In the genomic region with DNA sequence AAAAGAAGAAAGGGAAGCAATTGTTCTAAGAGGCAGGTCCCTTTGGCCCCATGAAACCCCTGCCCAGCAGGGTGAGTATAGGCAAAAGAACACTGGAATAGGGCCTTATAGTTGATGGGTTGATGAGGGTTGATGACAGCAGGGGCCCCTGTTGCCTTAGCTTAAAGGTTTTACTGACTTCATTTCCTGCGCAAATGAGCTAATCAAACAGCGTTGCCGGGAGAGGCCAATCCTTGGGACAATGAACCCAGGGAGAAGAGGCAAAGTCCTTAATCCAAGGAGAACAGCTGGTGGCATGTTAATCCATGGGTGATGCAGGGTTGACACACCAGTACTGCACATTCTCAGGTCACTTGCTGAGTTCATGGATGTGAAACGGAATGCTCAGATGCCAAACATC, we compare ENCODE assay signal across 25 cellular contexts. TPM values are rescaled to one million over a fixed set of nuclear protein-coding genes. Genes with fewer than 3 reads are reported as not detected.
"Had no signal": no experiment of that assay in that cellular context is flagged by ENCODE, and none has a peak within 500 bp of the region (broad histone marks: within the 10 kb centered on the region; RNA-seq: fewer than 3 reads in every experiment).

No MANE protein-coding gene starts in this region.

- H3K4me1 ChIP-seq: esophagus muscularis mucosa, heart left ventricle, left lung, right lobe of liver had no signal

- ATAC-seq: activated CD4-positive, alpha-beta T cell treated with anti-CD3 and anti-CD28 coated beads for 36 hours; activated CD8-positive, alpha-beta memory T cell treated with anti-CD3 and anti-CD28 coated beads, Interleukin-2, amount 10 ng/mL, durations not matched to agents 7 days and 5 days; activated CD8-positive, alpha-beta T cell treated with anti-CD3 and anti-CD28 coated beads, Interleukin-2, amount 10 ng/mL, durations not matched to agents 7 days and 5 days; activated naive CD8-positive, alpha-beta T cell treated with anti-CD3 and anti-CD28 coated beads, Interleukin-2, amount 50 U/mL, for 24 hours; foreskin keratinocyte; heart left ventricle; left lung; lower lobe of right lung; right lobe of liver; stimulated activated effector memory CD8-positive, alpha-beta T cell treated with anti-CD3 and anti-CD28 coated beads, Interleukin-12 subunit alpha, Interleukin-12 subunit beta, amount 100 ng/mL, for 72 hours had no signal

- DNase-seq: activated CD4-positive, alpha-beta T cell treated with anti-CD3 and anti-CD28 coated beads for 36 hours; activated CD4-positive, CD25-positive, alpha-beta regulatory T cell; activated CD8-positive, alpha-beta memory T cell treated with anti-CD3 and anti-CD28 coated beads, Interleukin-2, amount 10 ng/mL, durations not matched to agents 7 days and 5 days; activated CD8-positive, alpha-beta T cell treated with anti-CD3 and anti-CD28 coated beads, Interleukin-2, amount 10 ng/mL, durations not matched to agents 7 days and 5 days; activated naive CD8-positive, alpha-beta T cell treated with anti-CD3 and anti-CD28 coated beads, Interleukin-2, amount 50 U/mL, for 24 hours; activated T-cell treated with anti-CD3 and anti-CD28 coated beads, Interleukin-2, amount 50 U/mL, for 48 hours; amygdala; caudate nucleus; endodermal cell; foreskin keratinocyte; heart left ventricle; hypothalamus; immature natural killer cell; kidney; left lung; lower lobe of right lung; mesenchymal stem cell; ovary; right lobe of liver; stimulated activated CD4-positive, alpha-beta T cell treated with anti-CD3 and anti-CD28 coated beads, Interleukin-4, amount 100 ng/mL, for 24 hours; trophoblast cell had no signal

- H3K4me3 ChIP-seq: esophagus muscularis mucosa, heart left ventricle, left lung, lower lobe of right lung, ovary, right lobe of liver, skin epidermis, thoracic aorta had no signal

- H3K36me3 ChIP-seq: esophagus muscularis mucosa, heart left ventricle, left lung, lower lobe of right lung, ovary, right lobe of liver, thoracic aorta had no signal

- H3K9me3 ChIP-seq: esophagus muscularis mucosa, heart left ventricle, left lung, lower lobe of right lung, ovary, right lobe of liver, thoracic aorta had no signal

RNA-seq across cellular contexts. Expression of gene EPB41L4B, which starts 22.0 kb away (rescaled TPM):
- total RNA-seq: activated CD8-positive, alpha-beta T cell treated with anti-CD3 and anti-CD28 coated beads, Interleukin-2, amount 10 ng/mL, durations not matched to agents 7 days and 5 days had no signal
- polyA plus RNA-seq: immature natural killer cell had no signal
